ENCODE assay signal across 19 cellular contexts in the genomic region with DNA sequence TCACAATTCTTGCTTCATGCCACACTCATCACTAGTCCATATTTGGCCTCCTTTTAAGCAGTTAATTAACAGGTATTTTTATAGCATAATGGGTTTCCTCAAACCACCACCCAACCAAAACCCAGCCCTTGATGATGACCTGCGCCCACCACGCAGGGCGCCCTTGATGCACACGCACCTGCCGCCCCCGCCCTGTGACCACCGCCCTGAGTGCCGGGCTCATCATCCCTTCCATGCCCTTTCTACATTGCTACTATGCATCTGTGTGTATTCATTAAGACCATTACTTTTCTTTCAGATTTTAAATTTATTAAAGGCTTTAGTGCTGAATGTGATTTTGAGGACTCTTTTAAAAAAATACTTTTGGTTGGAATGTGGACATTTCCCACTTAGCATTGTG.
DNase-seq lines count a peak whose midpoint lies in the region; ATAC-seq and TF ChIP-seq lines count a peak whose summit lies in the region.
"Had no signal": no experiment of that assay in that cellular context is flagged by ENCODE, and none has a peak within 500 bp of the region (broad histone marks: within the 10 kb centered on the region; RNA-seq: fewer than 3 reads in every experiment).

No MANE protein-coding gene starts in this region.

- H3K4me1 ChIP-seq in skeletal muscle tissue (ENCODE audit: control insufficient read depth in 3 of 3, insufficient read depth in 3 of 3, low read length in 3 of 3): peaks cover 47 to 63% (median 54%) of the 10 kb centered on the region in 3 donors
- peaks cover 0 to 60% (median 3%) of the 10 kb centered on the region in 3 donors for H3K4me1 ChIP-seq in gastroesophageal sphincter
- H3K4me1 ChIP-seq: parathyroid adenoma had no signal

- POLR2A ChIA-PET in activated CD4-positive, alpha-beta memory T cell treated with anti-CD3 and anti-CD28 coated beads for 36 hours (lab: Charles Lee): no interaction called here

- H3K36me3 Mint-ChIP-seq in activated naive CD4-positive, alpha-beta T cell treated with anti-CD3 and anti-CD28 coated beads, Interleukin-2, amount 50 U/mL, for 24 hours: peaks cover 27% of the 10 kb centered on the region
- peaks cover 16% of the 10 kb centered on the region for H3K36me3 Mint-ChIP-seq in activated CD4-positive, alpha-beta memory T cell treated with anti-CD3 and anti-CD28 coated beads for 36 hours
- H3K36me3 Mint-ChIP-seq: natural killer cell had no signal

- DNase-seq in activated naive CD4-positive, alpha-beta T cell treated with anti-CD3 and anti-CD28 coated beads, Interleukin-2, amount 50 U/mL, for 16 hours: no peak
- peak; percentile 2 for DNase-seq in activated CD4-positive, alpha-beta memory T cell treated with anti-CD3 and anti-CD28 coated beads for 36 hours
- peak; percentile 15 for DNase-seq in islet precursor cell
- DNase-seq in NCI-H524 treated with DMSO at 0.1 percent for 48 hours (lab: John Stamatoyannopoulos, UW): no peak
- no peak for DNase-seq in superior temporal gyrus (ENCODE audit: extremely low spot score)
- DNase-seq: activated B cell treated with CpG ODN at 0.5 μM for 24 hours; DMS53; natural killer cell; NCI-H226; sigmoid colon; stimulated activated CD4-positive, alpha-beta T cell treated with anti-CD3 and anti-CD28 coated beads, Interleukin-1b, Interleukin-23, amount 100 ng/mL, for 48 hours; stimulated activated naive CD4-positive, alpha-beta T cell; transverse colon had no signal

- intact Hi-C loops in activated CD4-positive, alpha-beta memory T cell treated with anti-CD3 and anti-CD28 coated beads for 36 hours (cut with micrococcal nuclease): no loop called here

- no peak for TF ChIP-seq POLR2A in gastroesophageal sphincter (IDR thresholded peaks at IDR 0.05)

- peaks cover 93% of the 10 kb centered on the region for H3K4me1 Mint-ChIP-seq in activated naive CD4-positive, alpha-beta T cell treated with anti-CD3 and anti-CD28 coated beads, Interleukin-2, amount 50 U/mL, for 24 hours
- peaks cover 91% of the 10 kb centered on the region for H3K4me1 Mint-ChIP-seq in activated CD4-positive, alpha-beta memory T cell treated with anti-CD3 and anti-CD28 coated beads for 36 hours (ENCODE audit: low read depth)

- peak overlapping the region; percentile 48 for H3K4me3 Mint-ChIP-seq in activated naive CD4-positive, alpha-beta T cell treated with anti-CD3 and anti-CD28 coated beads, Interleukin-2, amount 50 U/mL, for 24 hours
- H3K4me3 Mint-ChIP-seq in activated CD4-positive, alpha-beta memory T cell treated with anti-CD3 and anti-CD28 coated beads for 36 hours: no peak overlapping the region
- H3K4me3 Mint-ChIP-seq: activated B cell treated with CpG ODN at 0.5 μM for 24 hours, natural killer cell had no signal

- H3K27me3 ChIP-seq in skeletal muscle tissue (ENCODE audit: control insufficient read depth in 3 of 3, insufficient read depth in 3 of 3, low read length in 3 of 3) (no peaks in the 10 kb centered on the region), gastroesophageal sphincter (no peaks in the 10 kb centered on the region)
- H3K27me3 ChIP-seq: ascending aorta, sigmoid colon, transverse colon had no signal

- H3K27ac ChIP-seq in skeletal muscle tissue (ENCODE audit: low read depth, low read length) (peak overlapping the region; percentile 81), gastroesophageal sphincter (no peak overlapping the region)
- H3K27ac ChIP-seq: ascending aorta, parathyroid adenoma, sigmoid colon, transverse colon had no signal

- no peaks in the 10 kb centered on the region for H3K27me3 Mint-ChIP-seq in activated naive CD4-positive, alpha-beta T cell treated with anti-CD3 and anti-CD28 coated beads, Interleukin-2, amount 50 U/mL, for 24 hours
- H3K27me3 Mint-ChIP-seq in activated CD4-positive, alpha-beta memory T cell treated with anti-CD3 and anti-CD28 coated beads for 36 hours: no peaks in the 10 kb centered on the region
- H3K27me3 Mint-ChIP-seq: activated B cell treated with CpG ODN at 0.5 μM for 24 hours had no signal

- H3K36me3 ChIP-seq in skeletal muscle tissue (ENCODE audit: control insufficient read depth in 3 of 3, insufficient read depth in 3 of 3, low read length in 3 of 3): no peaks in the 10 kb centered on the region
- H3K36me3 ChIP-seq in gastroesophageal sphincter: no peaks in the 10 kb centered on the region
- H3K36me3 ChIP-seq: ascending aorta, sigmoid colon, transverse colon had no signal

- H3K27ac Mint-ChIP-seq in activated naive CD4-positive, alpha-beta T cell treated with anti-CD3 and anti-CD28 coated beads, Interleukin-2, amount 50 U/mL, for 24 hours: peak overlapping the region; percentile 86
- no peak overlapping the region for H3K27ac Mint-ChIP-seq in activated CD4-positive, alpha-beta memory T cell treated with anti-CD3 and anti-CD28 coated beads for 36 hours
- H3K27ac Mint-ChIP-seq: activated B cell treated with CpG ODN at 0.5 μM for 24 hours, natural killer cell had no signal

- H3K9ac ChIP-seq in skeletal muscle tissue (ENCODE audit: low read depth in 1 of 3, low read length in 3 of 3): peak overlapping the region in 1 of 3 donors; percentile 54
- H3K9ac ChIP-seq: parathyroid adenoma had no signal

- H3K4me3 ChIP-seq in skeletal muscle tissue (ENCODE audit: low read length in 3 of 3) (peak overlapping the region in 2 of 3 donors; percentile 17 to 55), gastroesophageal sphincter (no peak overlapping the region)
- H3K4me3 ChIP-seq: ascending aorta, K562, sigmoid colon, transverse colon had no signal

- ATAC-seq in gastroesophageal sphincter: no peak
- ATAC-seq: K562, natural killer cell had no signal

- no peaks in the 10 kb centered on the region for H3K9me3 ChIP-seq in skeletal muscle tissue (ENCODE audit: control insufficient read depth in 3 of 3, low read length in 3 of 3)
- no peaks in the 10 kb centered on the region for H3K9me3 ChIP-seq in gastroesophageal sphincter
- H3K9me3 ChIP-seq: ascending aorta, sigmoid colon, transverse colon had no signal

- WGBS in gastroesophageal sphincter (ENCODE audit: low coverage in 1 of 2), 2 donors: 91 to 98% methylated on average over 8 of the region's 8 CpGs

- peaks cover 12% of the 10 kb centered on the region for H3K9me3 Mint-ChIP-seq in activated naive CD4-positive, alpha-beta T cell treated with anti-CD3 and anti-CD28 coated beads, Interleukin-2, amount 50 U/mL, for 24 hours
- no peaks in the 10 kb centered on the region for H3K9me3 Mint-ChIP-seq in activated CD4-positive, alpha-beta memory T cell treated with anti-CD3 and anti-CD28 coated beads for 36 hours
- H3K9me3 Mint-ChIP-seq: activated B cell treated with CpG ODN at 0.5 μM for 24 hours, natural killer cell had no signal

- CTCF ChIA-PET in activated CD4-positive, alpha-beta memory T cell treated with anti-CD3 and anti-CD28 coated beads for 36 hours (lab: Charles Lee): no interaction called here

- no peak for TF ChIP-seq EP300 in gastroesophageal sphincter (IDR thresholded peaks at IDR 0.05)

- no peak for TF ChIP-seq CTCF in gastroesophageal sphincter (IDR thresholded peaks at IDR 0.05)

Comparison
In these comparisons a context has a peak if more than half of its experiments do, and no peak if none do; other contexts are left out.
1. DNase-seq: peak in activated CD4-positive, alpha-beta memory T cell treated with anti-CD3 and anti-CD28 coated beads for 36 hours (single experiment) and islet precursor cell (single experiment); none in activated naive CD4-positive, alpha-beta T cell treated with anti-CD3 and anti-CD28 coated beads, Interleukin-2, amount 50 U/mL, for 16 hours (single experiment), NCI-H524 treated with DMSO at 0.1 percent for 48 hours (single experiment) and superior temporal gyrus (single experiment).
2. H3K4me3 ChIP-seq: peak in skeletal muscle tissue (2 of 3); none in gastroesophageal sphincter (0 of 2).